Comparison of ENCODE assay signal across 10 cellular contexts in genomic region chr12:69476276-69477017, GRCh38. TPM values are rescaled to one million over a fixed set of nuclear protein-coding genes. Genes with fewer than 3 reads are reported as not detected.
DNase-seq lines count a peak whose midpoint lies in the region; ATAC-seq and TF ChIP-seq lines count a peak whose summit lies in the region.
"Had no signal": no experiment of that assay in that cellular context is flagged by ENCODE, and none has a peak within 500 bp of the region (broad histone marks: within the 10 kb centered on the region; RNA-seq: fewer than 3 reads in every experiment).

No MANE protein-coding gene starts in this region.

- H3K27ac ChIP-seq in GM23248 = peak overlapping the region; percentile 57
- H3K27ac ChIP-seq in adrenal gland = peak overlapping the region in 4 of 5 donors; percentile 74 to 84 (median 78)
- H3K27ac ChIP-seq in right cardiac atrium (ENCODE audit: low read length) = peak overlapping the region; percentile 62
- H3K27ac ChIP-seq in sigmoid colon = peak overlapping the region; percentile 49 to 74 (median 58)
- H3K27ac ChIP-seq: HL-60 had no signal

- H3K79me2 ChIP-seq in GM23248 (ENCODE audit: insufficient read depth) = peaks cover 99% of the 10 kb centered on the region

- DNase-seq in GM23248 (peak; percentile 35), adrenal gland (peak in 1 of 7 donors; percentile 21), right cardiac atrium (no peak), sigmoid colon (no peak), COLO668 (lab: John Stamatoyannopoulos, UW; ENCODE audit: unreplicated experiment) (no peak), NCI-H1694 (lab: John Stamatoyannopoulos, UW) (no peak)
- no peak for DNase-seq in stimulated activated naive CD4-positive, alpha-beta T cell (lab: John Stamatoyannopoulos, UW)
- DNase-seq: COR-L47 had no signal

- TF ChIP-seq POLR2A in adrenal gland (IDR thresholded peaks at IDR 0.05) (no peak), sigmoid colon (IDR thresholded peaks at IDR 0.05) (no peak)

- WGBS in GM23248 (ENCODE audit: low coverage in 1 of 2, low lambda C conversion rate in 2 of 2, missing lambda C conversion rate in 2 of 2), 2 experiments = 47 to 55% methylated on average over 5 to 6 of the region's 6 CpGs
- 30 to 36% (median 32%) methylated on average over 6 of the region's 6 CpGs for WGBS in adrenal gland, 4 donors
- 55% methylated on average over 6 of the region's 6 CpGs for WGBS in right cardiac atrium
- 75 to 78% methylated on average over 6 of the region's 6 CpGs for WGBS in sigmoid colon, 2 donors

- no peaks in the 10 kb centered on the region for H3K9me2 ChIP-seq in GM23248 (ENCODE audit: insufficient read depth)

- H3K4me1 ChIP-seq in GM23248 (ENCODE audit: insufficient read depth) (peaks cover 46% of the 10 kb centered on the region), adrenal gland (replicated peaks in 1 of 2) (peaks cover 26 to 60% of the 10 kb centered on the region in 2 donors), right cardiac atrium (ENCODE audit: control insufficient read depth, insufficient read depth, low read length) (peaks cover 8% of the 10 kb centered on the region), sigmoid colon (peaks cover 0 to 68% (median 61%) of the 10 kb centered on the region in 4 donors)

- H3K9me3 ChIP-seq in GM23248 (ENCODE audit: low read depth) (no peaks in the 10 kb centered on the region), adrenal gland (replicated peaks in 1 of 3) (no peaks in the 10 kb centered on the region), right cardiac atrium (ENCODE audit: control insufficient read depth, low read length) (no peaks in the 10 kb centered on the region), sigmoid colon (no peaks in the 10 kb centered on the region)

- no peaks in the 10 kb centered on the region for H3K36me3 ChIP-seq in GM23248 (ENCODE audit: low read depth)
- H3K36me3 ChIP-seq in adrenal gland (replicated peaks in 1 of 2) = no peaks in the 10 kb centered on the region
- H3K36me3 ChIP-seq in sigmoid colon = no peaks in the 10 kb centered on the region

- TF ChIP-seq CTCF in adrenal gland (IDR thresholded peaks at IDR 0.05) (no peak), sigmoid colon (IDR thresholded peaks at IDR 0.05) (no peak)

- ATAC-seq in right cardiac atrium (peak; percentile 44 to 53), HG02571 (IDR thresholded peaks at IDR 0.05; ENCODE audit: unreplicated experiment) (no peak)

- H4K20me1 ChIP-seq in GM23248 (ENCODE audit: insufficient read depth) = peaks cover 7% of the 10 kb centered on the region

- no peak for TF ChIP-seq EP300 in sigmoid colon (IDR thresholded peaks at IDR 0.05)

- no peak overlapping the region for H2AFZ ChIP-seq in GM23248

- intact Hi-C loops in adrenal gland (cut with DNase I) = no loop called here
- intact Hi-C loops in right cardiac atrium (cut with DNase I) = loop anchor here in 2 of 4 donors (10.0 kb wide), 2 partner anchors 48 to 88 kb away; no protein-coding TSS in a partner anchor
- intact Hi-C loops in sigmoid colon (cut with DNase I) = no loop called here

- peak overlapping the region; percentile 66 for H3K4me2 ChIP-seq in GM23248 (ENCODE audit: unreplicated experiment)

- H3K9ac ChIP-seq in GM23248 = peak overlapping the region; percentile 43; the same call in 1 of the 2 replicates

- in situ Hi-C loops in GM23248 (cut with MboI) = no loop called here

- no peaks in the 10 kb centered on the region for H3K27me3 ChIP-seq in GM23248 (replicated peaks; ENCODE audit: insufficient read depth)
- no peaks in the 10 kb centered on the region for H3K27me3 ChIP-seq in adrenal gland
- H3K27me3 ChIP-seq in right cardiac atrium (ENCODE audit: control insufficient read depth, insufficient read depth) = no peaks in the 10 kb centered on the region
- no peaks in the 10 kb centered on the region for H3K27me3 ChIP-seq in sigmoid colon

- peaks cover 10% of the 10 kb centered on the region for H3F3A ChIP-seq in GM23248 (ENCODE audit: insufficient read depth)

- H3K4me3 ChIP-seq in GM23248 (peak overlapping the region; percentile 53; the same call in 1 of the 2 replicates), adrenal gland (peak overlapping the region in 1 of 4 donors; percentile 47), right cardiac atrium (ENCODE audit: low read length) (peak overlapping the region; percentile 3), sigmoid colon (peak overlapping the region in 2 of 4 donors; percentile 7 to 11)

RNA-seq across cellular contexts. Expression of gene FRS2, which starts 6.3 kb away (rescaled TPM):
- 41.2 and 79.5 TPM in 2 replicates for total RNA-seq in GM23248 (2014; rRNA removed; shearing (Covaris generic))
- polyA plus RNA-seq in GM23248 (2016; fragmentation: Nextera tagmentation; extraction: Ambion mirVana) = 21.7 and 25.5 TPM in 2 replicates
- 10 to 100 TPM; 36.2 to 86.1 (median 47.0) TPM for total RNA-seq in adrenal gland
- polyA plus RNA-seq in adrenal gland = 10 to 100 TPM in 1 of 3 donors, 1 to 10 TPM in 2; 4.8 to 25.2 (median 7.3) TPM
- 10 to 100 TPM; 26.2 to 38.6 (median 29.7) TPM for total RNA-seq in right cardiac atrium
- 6.2 TPM for polyA plus RNA-seq in right cardiac atrium
- total RNA-seq in sigmoid colon = 10 to 100 TPM; 33.8 to 48.4 (median 40.3) TPM
- 10 to 100 TPM in 2 of 3 donors, 1 to 10 TPM in 1; 7.6 to 18.0 (median 11.4) TPM for polyA plus RNA-seq in sigmoid colon
